ENCODE assay signal across 9 cellular contexts in genomic region chrX:14497184-14497666, GRCh38. TPM values are rescaled to one million over a fixed set of nuclear protein-coding genes. Genes with fewer than 3 reads are reported as not detected.
A peak's percentile ranks its signal among the peaks of the same experiment; 100 is the strongest.
DNase-seq lines count a peak whose midpoint lies in the region; ATAC-seq, FAIRE-seq and TF ChIP-seq lines count a peak whose summit lies in the region.
"Had no signal": no experiment of that assay in that cellular context is flagged by ENCODE, and none has a peak within 500 bp of the region (broad histone marks: within the 10 kb centered on the region; RNA-seq: fewer than 3 reads in every experiment).

No MANE protein-coding gene starts in this region.

- no peak for TF ChIP-seq POLR2A in IMR-90 (IDR thresholded peaks at IDR 0.05; ENCODE audit: low read depth, low read length)

- in situ Hi-C loops in IMR-90 (cut with MboI; ENCODE audit: low sequenced_read_pairs) (no loop called here), brain microvascular endothelial cell (cut with HindIII; ENCODE audit: low pct_ligation_motif_present, low sequenced_read_pairs) (no loop called here)

- no peak overlapping the region for H2BK120ac ChIP-seq in IMR-90 (ENCODE audit: low read depth, low read length)

- DNase-seq in GM10266 (ENCODE audit: extremely low spot score) (peak; percentile 6), IMR-90 (peak; percentile 4), brain microvascular endothelial cell (peak; percentile 8), pancreas (no peak), putamen (ENCODE audit: low spot score) (no peak), NCI-H146 (lab: John Stamatoyannopoulos, UW) (no peak)

- no peaks in the 10 kb centered on the region for H3K4me1 ChIP-seq in IMR-90 (ENCODE audit: control insufficient read depth, insufficient read depth, low read length)
- H3K4me1 ChIP-seq in pancreas: no peaks in the 10 kb centered on the region
- H3K4me1 ChIP-seq: parathyroid adenoma had no signal

- H3K18ac ChIP-seq in IMR-90 (ENCODE audit: low read depth, low read length): no peak overlapping the region

- no peaks in the 10 kb centered on the region for H3K79me1 ChIP-seq in IMR-90 (ENCODE audit: low read depth in 1 of 2, low read length in 2 of 2)

- TF ChIP-seq RAD21 in IMR-90 (IDR thresholded peaks at IDR 0.05; ENCODE audit: low read length): no peak

- no peak overlapping the region for H3K9ac ChIP-seq in IMR-90 (ENCODE audit: low read depth, low read length)
- H3K9ac ChIP-seq: parathyroid adenoma had no signal

- H2BK15ac ChIP-seq in IMR-90 (ENCODE audit: low read depth, low read length): no peak overlapping the region

- H2BK20ac ChIP-seq in IMR-90 (ENCODE audit: low read depth, low read length): no peak overlapping the region

- H3K27ac ChIP-seq in IMR-90 (ENCODE audit: insufficient read depth, low read length) (no peak overlapping the region), brain microvascular endothelial cell (peak overlapping the region; percentile 34), pancreas (no peak overlapping the region)
- H3K27ac ChIP-seq: parathyroid adenoma had no signal

- no TSS peak for BruUV-seq in IMR-90 (replicated peaks; lab: Mats Ljungman, UMichigan)

- TF ChIP-seq CTCF in GM10266 (IDR thresholded peaks at IDR 0.05; ENCODE audit: control insufficient read depth, insufficient read depth, low read depth, missing control alignments) (no peak), IMR-90 (conservative IDR thresholded peaks at IDR 0.05; ENCODE audit: low read depth, low read length) (no peak), brain microvascular endothelial cell (IDR thresholded peaks at IDR 0.05; ENCODE audit: low read depth, low read length, missing control alignments) (no peak), pancreas (IDR thresholded peaks at IDR 0.05) (no peak)

- no peak overlapping the region for H3K23ac ChIP-seq in IMR-90 (ENCODE audit: low read depth, low read length)

- no peaks in the 10 kb centered on the region for H3K27me3 ChIP-seq in IMR-90 (ENCODE audit: control insufficient read depth, insufficient read depth, low read length)
- H3K27me3 ChIP-seq in brain microvascular endothelial cell (replicated peaks): no peaks in the 10 kb centered on the region
- peaks cover 0 to 4% (median 0%) of the 10 kb centered on the region in 4 donors for H3K27me3 ChIP-seq in pancreas

- no peak overlapping the region for H3K56ac ChIP-seq in IMR-90 (ENCODE audit: extremely low read depth, insufficient read depth, low read length)

- FAIRE-seq in pancreas (lab: Jason Lieb, UNC): peak; percentile 23

- intact Hi-C loops in IMR-90 (cut with micrococcal nuclease) (no loop called here), pancreas (cut with DNase I) (no loop called here)

- no peak overlapping the region for H4K8ac ChIP-seq in IMR-90 (ENCODE audit: low read depth in 2 of 2, low read length in 2 of 2)

- H2AFZ ChIP-seq in IMR-90 (replicated peaks; ENCODE audit: low read length, poor library complexity): peak overlapping the region; percentile 47
- H2AFZ ChIP-seq: parathyroid adenoma had no signal

- no peak overlapping the region for H3K14ac ChIP-seq in IMR-90 (replicated peaks; ENCODE audit: low read depth, low read length)

- peak overlapping the region; percentile 51; the same call in 1 of the 2 replicates for H3K4me3 ChIP-seq in IMR-90 (ENCODE audit: insufficient read depth, low read depth, low read length)
- no peak overlapping the region for H3K4me3 ChIP-seq in brain microvascular endothelial cell (ENCODE audit: low read depth, low read length)
- H3K4me3 ChIP-seq in pancreas: no peak overlapping the region

- H2BK5ac ChIP-seq in IMR-90 (ENCODE audit: low read depth, low read length, poor library complexity, severe bottlenecking): no peak overlapping the region

- CTCF ChIA-PET in IMR-90 (lab: Yijun Ruan, JAX): interaction anchor here (1.6 kb wide), 1 partner anchor 9 kb away, joined by 3 read pairs; no protein-coding TSS in a partner anchor

- H4K5ac ChIP-seq in IMR-90 (ENCODE audit: low read depth, low read length): peak overlapping the region; percentile 21; the same call in 1 of the 2 replicates

- POLR2A ChIA-PET in IMR-90 (lab: Charles Lee; ENCODE audit: unreplicated experiment): no interaction called here

- no peaks in the 10 kb centered on the region for H4K20me1 ChIP-seq in IMR-90 (ENCODE audit: insufficient read depth, low read length)

- H3K9me3 ChIP-seq in IMR-90 (ENCODE audit: control insufficient read depth, insufficient read depth, low read length) (no peaks in the 10 kb centered on the region), pancreas (no peaks in the 10 kb centered on the region)

- H3K36me3 ChIP-seq in IMR-90 (ENCODE audit: control insufficient read depth, insufficient read depth, low read length) (no peaks in the 10 kb centered on the region), brain microvascular endothelial cell (replicated peaks) (no peaks in the 10 kb centered on the region), pancreas (no peaks in the 10 kb centered on the region)

- WGBS in IMR-90 (ENCODE audit: extremely low coverage in 2 of 2, insufficient read length in 1 of 2), 2 experiments: no CpG with 5 or more reads among the region's 4 CpGs
- 16 to 23% methylated on average over 4 of the region's 4 CpGs for WGBS in pancreas, 2 donors

- no peak overlapping the region for H4K91ac ChIP-seq in IMR-90 (ENCODE audit: insufficient read depth, low read depth, low read length)

- dilution Hi-C loops in IMR-90 (cut with HindIII; ENCODE audit: low sequenced_read_pairs, unreplicated experiment): no loop called here

- ATAC-seq in GM19463 (IDR thresholded peaks at IDR 0.05; ENCODE audit: unreplicated experiment) (peak; percentile 84), IMR-90 (ENCODE audit: low read depth) (no peak; the same call in 1 of the 2 replicates), pancreas (peak in 2 of 4 donors; percentile 46 to 55), HG03457 (IDR thresholded peaks at IDR 0.05; ENCODE audit: unreplicated experiment) (no peak)

- no peak overlapping the region for H2AK5ac ChIP-seq in IMR-90 (ENCODE audit: low read depth, low read length)

- H2AK9ac ChIP-seq in IMR-90 (replicated peaks; ENCODE audit: low read depth, low read length, poor library complexity): no peak overlapping the region

- H3K4me2 ChIP-seq in IMR-90 (ENCODE audit: low read depth, low read length): peak overlapping the region; percentile 86

- no peaks in the 10 kb centered on the region for H3K9me1 ChIP-seq in IMR-90 (ENCODE audit: insufficient read depth, low read length)

- H3K4ac ChIP-seq in IMR-90 (ENCODE audit: low read depth, low read length): no peak overlapping the region

TF ChIP-seq in IMR-90, 13 proteins besides CTCF, POLR2A, EP300 and RAD21:
- TF ChIP-seq CEBPB (IDR thresholded peaks at IDR 0.05; ENCODE audit: low read depth, low read length) (no peak), NFE2L2 (IDR thresholded peaks at IDR 0.05; ENCODE audit: low read depth, low read length) (no peak), MAFK (IDR thresholded peaks at IDR 0.05; ENCODE audit: low read depth, low read length) (no peak), BHLHE40 (IDR thresholded peaks at IDR 0.05; ENCODE audit: low read depth, low read length) (no peak), FOS (IDR thresholded peaks at IDR 0.05; ENCODE audit: low read depth, low read length) (no peak), RCOR1 (IDR thresholded peaks at IDR 0.05; ENCODE audit: insufficient replicate concordance, low read length) (no peak), ELK1 (IDR thresholded peaks at IDR 0.05; ENCODE audit: borderline replicate concordance, low read depth, low read length) (no peak), SMC3 (IDR thresholded peaks at IDR 0.05; ENCODE audit: low read depth, low read length) (no peak), USF2 (IDR thresholded peaks at IDR 0.05; ENCODE audit: low read depth, low read length) (no peak), MAZ (IDR thresholded peaks at IDR 0.05; ENCODE audit: borderline replicate concordance, low read depth, low read length) (no peak), RFX5 (IDR thresholded peaks at IDR 0.05; ENCODE audit: low read depth, low read length) (no peak), MXI1 (IDR thresholded peaks at IDR 0.05; ENCODE audit: borderline replicate concordance, low read depth, low read length) (no peak), CHD1 (IDR thresholded peaks at IDR 0.05; ENCODE audit: low read depth, low read length) (no peak)

RNA-seq across cellular contexts. Expression of gene GLRA2, which starts 32.1 kb away (rescaled TPM):
- not detected in 2 replicates for total RNA-seq in IMR-90 (2012; rRNA removed)
- polyA plus RNA-seq in IMR-90 (2012; rRNA removed): not detected in 2 replicates
- not detected in 2 replicates for polyA plus RNA-seq in IMR-90 (2012; cell fraction: cytosol; rRNA removed)
- not detected in 2 replicates for polyA plus RNA-seq in IMR-90 (2012; cell fraction: nucleus; rRNA removed; ENCODE audit: low replicate concordance)
- total RNA-seq in pancreas: not detected
- polyA plus RNA-seq in pancreas: under 1 TPM in 1 of 2 donors, not detected in 1; 0.05 TPM

Comparison
In these comparisons a context has a peak if more than half of its experiments do, and no peak if none do; other contexts are left out.
1. DNase-seq: peak in GM10266 (single experiment), IMR-90 (single experiment) and brain microvascular endothelial cell (single experiment); none in pancreas (0 of 6), putamen (single experiment) and NCI-H146 (single experiment).